Comparison of ENCODE assay signal across 9 cellular contexts in genomic region chrX:130118396-130118795, GRCh38. TPM values are rescaled to one million over a fixed set of nuclear protein-coding genes. Genes with fewer than 3 reads are reported as not detected.
DNase-seq lines count a peak whose midpoint lies in the region; ATAC-seq, FAIRE-seq and TF ChIP-seq lines count a peak whose summit lies in the region.
"Had no signal": no experiment of that assay in that cellular context is flagged by ENCODE, and none has a peak within 500 bp of the region (broad histone marks: within the 10 kb centered on the region; RNA-seq: fewer than 3 reads in every experiment).

No MANE protein-coding gene starts in this region.

- H3F3A ChIP-seq in OCI-LY1 (ENCODE audit: insufficient read depth, low read length) = no peaks in the 10 kb centered on the region

- no peak overlapping the region for H2AFZ ChIP-seq in OCI-LY1 (ENCODE audit: low read length)

- no peaks in the 10 kb centered on the region for H3K27me3 ChIP-seq in OCI-LY1 (ENCODE audit: insufficient read depth, low read length)
- H3K27me3 ChIP-seq in spleen (replicated peaks in 1 of 7) = peaks cover 0 to 4% (median 0%) of the 10 kb centered on the region in 7 donors
- H3K27me3 ChIP-seq in small intestine (ENCODE audit: control insufficient read depth in 2 of 2, insufficient read depth in 2 of 2, low read length in 2 of 2) = no peaks in the 10 kb centered on the region
- H3K27me3 ChIP-seq: tibial artery had no signal

- peak overlapping the region; percentile 35; the same call in 1 of the 2 replicates for H3K9ac ChIP-seq in OCI-LY1 (ENCODE audit: low read length)

- H3K4me1 ChIP-seq in OCI-LY1 (ENCODE audit: insufficient read depth, low read length, severe bottlenecking) (peaks cover 45% of the 10 kb centered on the region), spleen (peaks cover 0 to 38% (median 18%) of the 10 kb centered on the region in 6 donors), small intestine (ENCODE audit: control insufficient read depth in 2 of 2, insufficient read depth in 1 of 2, low read depth in 1 of 2, low read length in 1 of 2) (no peaks in the 10 kb centered on the region)

- no peaks in the 10 kb centered on the region for H3K9me3 ChIP-seq in OCI-LY1 (ENCODE audit: low read length)
- H3K9me3 ChIP-seq in spleen = no peaks in the 10 kb centered on the region
- H3K9me3 ChIP-seq in small intestine (ENCODE audit: control insufficient read depth, low read depth) = no peaks in the 10 kb centered on the region
- H3K9me3 ChIP-seq: tibial artery had no signal

- H3K27ac ChIP-seq in OCI-LY1 (ENCODE audit: low read depth, low read length, poor library complexity, severe bottlenecking) (peak overlapping the region; percentile 70), spleen (peak overlapping the region in 3 of 8 donors; percentile 21 to 30 (median 23)), small intestine (ENCODE audit: low read depth in 1 of 2, low read length in 1 of 2) (peak overlapping the region in 1 of 2 donors; percentile 60)

- no peak for TF ChIP-seq POLR2A in spleen (IDR thresholded peaks at IDR 0.05)

- intact Hi-C loops in spleen (cut with DNase I; ENCODE audit: low total_unique reads) = no loop called here

- no peaks in the 10 kb centered on the region for H3K9me2 ChIP-seq in OCI-LY1 (ENCODE audit: low read depth, low read length)

- peak overlapping the region; percentile 25 for H3K4me3 ChIP-seq in OCI-LY1 (ENCODE audit: low read depth, low read length, poor library complexity, severe bottlenecking)
- peak overlapping the region; percentile 18 for H3K4me3 ChIP-seq in skeletal muscle cell (ENCODE audit: low read depth, low read length)
- no peak overlapping the region for H3K4me3 ChIP-seq in spleen
- no peak overlapping the region for H3K4me3 ChIP-seq in small intestine (ENCODE audit: low read depth in 1 of 2, low read length in 2 of 2)
- H3K4me3 ChIP-seq: tibial artery had no signal

- TF ChIP-seq CTCF in OCI-LY1 (IDR thresholded peaks at IDR 0.05; ENCODE audit: low read length) (no peak), spleen (IDR thresholded peaks at IDR 0.05 in 8 of 11, conservative IDR thresholded peaks at IDR 0.05 in 3 of 11) (no peak)

- FAIRE-seq in small intestine (lab: Jason Lieb, UNC) = no peak

- no peaks in the 10 kb centered on the region for H4K20me1 ChIP-seq in OCI-LY1 (ENCODE audit: insufficient read depth, low read length)

- no peak for ATAC-seq in HG03108 (IDR thresholded peaks at IDR 0.05; ENCODE audit: unreplicated experiment)

- 48 to 73% (median 69%) methylated on average over 2 to 5 of the region's 5 CpGs for WGBS in spleen, 5 donors
- 8 to 37% (median 31%) methylated on average over 2 to 5 of the region's 5 CpGs for WGBS in small intestine, 3 donors

- H3K4me2 ChIP-seq in OCI-LY1 (ENCODE audit: low read length) = peak overlapping the region; percentile 39; the same call in 1 of the 2 replicates

- peak; percentile 14 for DNase-seq in ELF-1 (ENCODE audit: low read depth, low spot score)
- DNase-seq in dermis microvascular lymphatic vessel endothelial cell (ENCODE audit: low read depth in 2 of 2) = peak; percentile 24 to 89
- DNase-seq in skeletal muscle cell (ENCODE audit: low read depth) = peak; percentile 65
- DNase-seq in spleen = no peak
- no peak for DNase-seq in small intestine
- DNase-seq: nucleus accumbens, tibial artery had no signal

- no peaks in the 10 kb centered on the region for H3K79me2 ChIP-seq in OCI-LY1 (ENCODE audit: insufficient read depth, low read length)

- H3K36me3 ChIP-seq in OCI-LY1 (ENCODE audit: insufficient read depth, low read length) (no peaks in the 10 kb centered on the region), spleen (no peaks in the 10 kb centered on the region), small intestine (ENCODE audit: control insufficient read depth in 2 of 2, insufficient read depth in 2 of 2, low read length in 2 of 2) (no peaks in the 10 kb centered on the region)
- H3K36me3 ChIP-seq: tibial artery had no signal

RNA-seq across cellular contexts. Expression of gene ELF4, which starts 8.1 kb away (rescaled TPM):
- total RNA-seq in dermis microvascular lymphatic vessel endothelial cell (9.8 and 14.3 TPM in 2 replicates), spleen (10 to 100 TPM; 28.7 to 35.3 (median 32.5) TPM)
- polyA plus RNA-seq in spleen (10 to 100 TPM in 1 of 3 donors, 1 to 10 TPM in 2; 6.4 to 10.3 (median 7.0) TPM), small intestine (10 to 100 TPM; 10.4 to 13.8 (median 13.6) TPM)

RNA-seq across cellular contexts. Expression of gene AIFM1, which starts 47.2 kb away (rescaled TPM):
- total RNA-seq in dermis microvascular lymphatic vessel endothelial cell (11.6 and 16.4 TPM in 2 replicates), spleen (10 to 100 TPM; 13.4 to 27.1 (median 22.5) TPM)
- polyA plus RNA-seq in spleen (10 to 100 TPM; 20.6 to 25.4 (median 24.8) TPM), small intestine (10 to 100 TPM; 50.3 to 92.6 (median 60.9) TPM)

RNA-seq across cellular contexts. Expression of gene RAB33A, which starts 53.4 kb away (rescaled TPM):
- total RNA-seq in dermis microvascular lymphatic vessel endothelial cell (0.25 and 0.26 TPM in 2 replicates), spleen (1 to 10 TPM; 1.7 to 4.7 (median 2.2) TPM)
- polyA plus RNA-seq in spleen (1 to 10 TPM; 4.0 to 6.7 (median 4.4) TPM), small intestine (1 to 10 TPM in 2 of 3 donors, under 1 TPM in 1; 0.79 to 1.1 (median 1.1) TPM)

Comparison
In these comparisons a context has a peak if more than half of its experiments do, and no peak if none do; other contexts are left out.
1. DNase-seq: peak in ELF-1 (single experiment), dermis microvascular lymphatic vessel endothelial cell (2 of 2) and skeletal muscle cell (single experiment); none in spleen (single experiment) and small intestine (single experiment).
2. H3K4me3 ChIP-seq: peak in OCI-LY1 (single experiment) and skeletal muscle cell (single experiment); none in spleen (0 of 8) and small intestine (0 of 2).